ENCODE assay signal across 16 cellular contexts in genomic region chr6:46816626-46817025, GRCh38. TPM values are rescaled to one million over a fixed set of nuclear protein-coding genes. Genes with fewer than 3 reads are reported as not detected.
DNase-seq lines count a peak whose midpoint lies in the region; ATAC-seq and TF ChIP-seq lines count a peak whose summit lies in the region.
"Had no signal": no experiment of that assay in that cellular context is flagged by ENCODE, and none has a peak within 500 bp of the region (broad histone marks: within the 10 kb centered on the region; RNA-seq: fewer than 3 reads in every experiment).

No MANE protein-coding gene starts in this region.

- no peaks in the 10 kb centered on the region for H3F3A ChIP-seq in PC-3 (ENCODE audit: low read length, unreplicated experiment)

- H3K36me3 ChIP-seq in PC-3 (ENCODE audit: low read depth, low read length): no peaks in the 10 kb centered on the region
- H3K36me3 ChIP-seq in HAP-1 (replicated peaks): no peaks in the 10 kb centered on the region

- CTCF ChIA-PET in PC-3 (lab: Charles Lee): no interaction called here

- peak; percentile 27; the same call in 1 of the 2 replicates for ATAC-seq in PC-3
- ATAC-seq in activated CD4-positive, CD25-positive, alpha-beta regulatory T cell treated with anti-CD3 and anti-CD28 coated beads, Interleukin-2, amount 50 U/mL, for 24 hours: no peak

- H3K27me3 ChIP-seq in PC-3 (ENCODE audit: low read length) (no peaks in the 10 kb centered on the region), HAP-1 (ENCODE audit: low read depth) (no peaks in the 10 kb centered on the region)

- in situ Hi-C loops in HAP-1 (cut with MboI; ENCODE audit: low sequenced_read_pairs): no loop called here

- TF ChIP-seq CTCF in PC-3 (conservative IDR thresholded peaks at IDR 0.05; ENCODE audit: low read depth, low read length) (no peak), epithelial cell of esophagus (IDR thresholded peaks at IDR 0.05; ENCODE audit: insufficient read depth, low read depth, low read length, missing control alignments) (no peak)

- no peaks in the 10 kb centered on the region for H4K20me1 ChIP-seq in PC-3 (ENCODE audit: low read length)

- H3K79me2 ChIP-seq in PC-3 (ENCODE audit: low read length): no peaks in the 10 kb centered on the region

- no TSS peak for BruUV-seq in PC-3 (replicated peaks; lab: Mats Ljungman, UMichigan)

- H3K9me3 ChIP-seq in PC-3 (ENCODE audit: low read length) (no peaks in the 10 kb centered on the region), HAP-1 (no peaks in the 10 kb centered on the region)

- H2AFZ ChIP-seq in PC-3 (ENCODE audit: low read length): peak overlapping the region; percentile 44

- no peak overlapping the region for H3K27ac ChIP-seq in PC-3 (ENCODE audit: low read length)

- DNase-seq in HPDE6-E6E7 (ENCODE audit: extremely low spot score) (peak; percentile 61), PC-3 (peak; percentile 40), epithelial cell of esophagus (ENCODE audit: low read depth) (peak; percentile 95), posterior vena cava (ENCODE audit: low spot score) (peak; percentile 50), HAP-1 (ENCODE audit: low spot score in 2 of 2) (no peak)
- no peak for DNase-seq in stimulated activated CD4-positive, alpha-beta T cell treated with anti-CD3 and anti-CD28 coated beads, Interleukin-1b, Interleukin-23, amount 100 ng/mL, for 48 hours
- DNase-seq: CD4-positive, alpha-beta memory T cell; DND-41; GF-D8; GOT3; HFFc6; NCI-H2081 treated with DMSO at 0.1 percent for 48 hours; NCI-H226; NCI-H526 treated with DMSO at 0.1 percent for 48 hours had no signal

- H3K4me2 ChIP-seq in PC-3 (ENCODE audit: low read length): no peak overlapping the region

- no peak overlapping the region for H3K9ac ChIP-seq in PC-3 (ENCODE audit: low read length)

- no peaks in the 10 kb centered on the region for H3K9me2 ChIP-seq in PC-3 (replicated peaks; ENCODE audit: low read length)

- intact Hi-C loops in PC-3 (cut with micrococcal nuclease) (no loop called here), posterior vena cava (cut with DNase I) (no loop called here)

- POLR2A ChIA-PET in PC-3 (lab: Charles Lee; ENCODE audit: unreplicated experiment): no interaction called here

- no peak overlapping the region for H3K4me3 ChIP-seq in PC-3 (ENCODE audit: low read length)
- no peak overlapping the region for H3K4me3 ChIP-seq in epithelial cell of esophagus (ENCODE audit: low read length)
- no peak overlapping the region for H3K4me3 ChIP-seq in HAP-1

- 0 out of 2 replicates have a peak, but pooled peaks cover 5% of the 10 kb centered on the region for H3K4me1 ChIP-seq in PC-3 (ENCODE audit: insufficient read depth, low read length)
- H3K4me1 ChIP-seq in HAP-1: no peaks in the 10 kb centered on the region

RNA-seq across cellular contexts. Expression of gene MEP1A, which starts 23.4 kb away (rescaled TPM):
- not detected in 2 replicates for total RNA-seq in PC-3 (2014; rRNA removed)
- total RNA-seq in posterior vena cava: not detected
- total RNA-seq: B cell; CD4-positive, alpha-beta memory T cell; HFFc6 had no signal

Comparison
In these comparisons a context has a peak if more than half of its experiments do, and no peak if none do; other contexts are left out.
1. DNase-seq: peak in HPDE6-E6E7 (single experiment), PC-3 (single experiment), epithelial cell of esophagus (single experiment) and posterior vena cava (single experiment); none in stimulated activated CD4-positive, alpha-beta T cell treated with anti-CD3 and anti-CD28 coated beads, Interleukin-1b, Interleukin-23, amount 100 ng/mL, for 48 hours (single experiment) and HAP-1 (0 of 2).